In the genomic region with DNA sequence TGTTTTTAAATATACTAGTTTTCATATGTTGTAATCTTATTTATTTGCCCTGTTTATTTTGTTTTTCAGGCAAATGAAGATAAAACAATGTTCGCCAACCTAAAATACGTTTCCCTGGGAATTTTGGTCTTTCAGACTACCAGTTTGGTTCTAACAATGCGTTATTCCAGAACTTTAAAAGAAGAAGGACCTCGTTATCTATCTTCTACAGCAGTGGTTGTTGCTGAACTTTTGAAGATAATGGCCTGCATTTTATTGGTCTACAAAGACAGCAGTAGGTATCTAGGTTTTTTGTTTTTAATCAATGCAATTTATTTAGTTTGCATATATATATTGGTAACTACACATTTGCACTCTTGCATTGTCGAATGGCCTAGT, we compare ENCODE assay signal across 23 cellular contexts.
"Had no signal": no experiment of that assay in that cellular context is flagged by ENCODE, and none has a peak within 500 bp of the region (broad histone marks: within the 10 kb centered on the region; RNA-seq: fewer than 3 reads in every experiment).

No MANE protein-coding gene starts in this region.

- H3K36me3 ChIP-seq: pancreas, WERI-Rb-1 had no signal

- ATAC-seq: effector memory CD8-positive, alpha-beta T cell; heart right ventricle; left cardiac atrium; natural killer cell treated with Interleukin-12 subunit alpha and Interleukin-12 subunit beta and Interleukin-15 and Interleukin-18, amount 100 ng/mL, for 72 hours; pancreas; right cardiac atrium had no signal

- H3K9me3 ChIP-seq: colonic mucosa, pancreas, suprapubic skin had no signal

- H3K27me3 ChIP-seq: colonic mucosa, dorsolateral prefrontal cortex, esophagus squamous epithelium, heart right ventricle, pancreas, stomach, suprapubic skin, transverse colon had no signal

- H3K4me3 ChIP-seq: colonic mucosa, dorsolateral prefrontal cortex, esophagus squamous epithelium, heart right ventricle, pancreas, stomach, suprapubic skin, transverse colon had no signal

- H3K27me3 Mint-ChIP-seq: activated naive CD4-positive, alpha-beta T cell treated with anti-CD3 and anti-CD28 coated beads, Interleukin-2, amount 10 ng/mL, durations not matched to agents 7 days and 5 days; activated T-cell treated with anti-CD3 and anti-CD28 coated beads, Interleukin-2, amount 50 U/mL, for 24 hours; effector memory CD8-positive, alpha-beta T cell; memory B cell; natural killer cell treated with Interleukin-12 subunit alpha and Interleukin-12 subunit beta and Interleukin-15 and Interleukin-18, amount 100 ng/mL, for 72 hours had no signal

- DNase-seq: activated CD4-positive, alpha-beta T cell treated with anti-CD3 and anti-CD28 coated beads for 1 hour; activated CD8-positive, alpha-beta memory T cell treated with anti-CD3 and anti-CD28 coated beads for 24 hours; activated CD8-positive, alpha-beta memory T cell treated with anti-CD3 and anti-CD28 coated beads, Interleukin-2, amount 50 U/mL, for 4 hours; activated effector memory CD4-positive, alpha-beta T cell treated with Interleukin-2 at 50 U/mL for 16 hours; activated naive CD4-positive, alpha-beta T cell treated with anti-CD3 and anti-CD28 coated beads, Interleukin-2, amount 10 ng/mL, durations not matched to agents 7 days and 5 days; activated T-cell treated with anti-CD3 and anti-CD28 coated beads, Interleukin-2, amount 50 U/mL, for 24 hours; amygdala; colonic mucosa; dorsolateral prefrontal cortex; effector memory CD8-positive, alpha-beta T cell; esophagus squamous epithelium; heart right ventricle; islet precursor cell; left cardiac atrium; pancreas; right cardiac atrium; stomach; SW 1271; transverse colon; WERI-Rb-1 had no signal

- H3K4me1 ChIP-seq: colonic mucosa, esophagus squamous epithelium, heart right ventricle, stomach, suprapubic skin, transverse colon had no signal

- H3K4me3 Mint-ChIP-seq: activated naive CD4-positive, alpha-beta T cell treated with anti-CD3 and anti-CD28 coated beads, Interleukin-2, amount 10 ng/mL, durations not matched to agents 7 days and 5 days; activated T-cell treated with anti-CD3 and anti-CD28 coated beads, Interleukin-2, amount 50 U/mL, for 24 hours; effector memory CD8-positive, alpha-beta T cell; memory B cell; natural killer cell treated with Interleukin-12 subunit alpha and Interleukin-12 subunit beta and Interleukin-15 and Interleukin-18, amount 100 ng/mL, for 72 hours had no signal

- H3K27ac ChIP-seq: colonic mucosa, dorsolateral prefrontal cortex, esophagus squamous epithelium, heart right ventricle, pancreas, stomach, suprapubic skin, transverse colon, WERI-Rb-1 had no signal

- H3K27ac Mint-ChIP-seq: activated naive CD4-positive, alpha-beta T cell treated with anti-CD3 and anti-CD28 coated beads, Interleukin-2, amount 10 ng/mL, durations not matched to agents 7 days and 5 days; activated T-cell treated with anti-CD3 and anti-CD28 coated beads, Interleukin-2, amount 50 U/mL, for 24 hours; effector memory CD8-positive, alpha-beta T cell; memory B cell; natural killer cell treated with Interleukin-12 subunit alpha and Interleukin-12 subunit beta and Interleukin-15 and Interleukin-18, amount 100 ng/mL, for 72 hours had no signal

- H3K9me3 Mint-ChIP-seq: effector memory CD8-positive, alpha-beta T cell; memory B cell; natural killer cell treated with Interleukin-12 subunit alpha and Interleukin-12 subunit beta and Interleukin-15 and Interleukin-18, amount 100 ng/mL, for 72 hours had no signal

- H3K4me1 Mint-ChIP-seq: activated naive CD4-positive, alpha-beta T cell treated with anti-CD3 and anti-CD28 coated beads, Interleukin-2, amount 10 ng/mL, durations not matched to agents 7 days and 5 days; memory B cell had no signal
